19 cellular contexts compared by ENCODE assay signal in genomic region chr15:84765675-84766074, GRCh38. TPM values are rescaled to one million over a fixed set of nuclear protein-coding genes. Genes with fewer than 3 reads are reported as not detected.
DNase-seq lines count a peak whose midpoint lies in the region; ATAC-seq and TF ChIP-seq lines count a peak whose summit lies in the region.
"Had no signal": no experiment of that assay in that cellular context is flagged by ENCODE, and none has a peak within 500 bp of the region (broad histone marks: within the 10 kb centered on the region; RNA-seq: fewer than 3 reads in every experiment).

No MANE protein-coding gene starts in this region.

- POLR2A ChIA-PET in CD4-positive, alpha-beta T cell (lab: Charles Lee), result no interaction called here
- POLR2A ChIA-PET in activated CD4-positive, alpha-beta memory T cell treated with anti-CD3 and anti-CD28 coated beads, Interleukin-2, amount 10 ng/mL, durations not matched to agents 7 days and 5 days (lab: Charles Lee), result no interaction called here

- peaks cover 13% of the 10 kb centered on the region for H3K4me1 Mint-ChIP-seq in activated T-cell treated with anti-CD3 and anti-CD28 coated beads, Interleukin-2, amount 50 U/mL, for 24 hours (ENCODE audit: low read depth)
- peaks cover 25% of the 10 kb centered on the region for H3K4me1 Mint-ChIP-seq in activated T-cell treated with anti-CD3 and anti-CD28 coated beads, Interleukin-2, amount 50 U/mL, for 4 hours (ENCODE audit: low read depth)
- H3K4me1 Mint-ChIP-seq in CD4-positive, alpha-beta T cell (ENCODE audit: low read depth), result peaks cover 17% of the 10 kb centered on the region
- peaks cover 30% of the 10 kb centered on the region for H3K4me1 Mint-ChIP-seq in central memory CD8-positive, alpha-beta T cell
- peaks cover 28% of the 10 kb centered on the region for H3K4me1 Mint-ChIP-seq in activated CD4-positive, alpha-beta memory T cell treated with anti-CD3 and anti-CD28 coated beads, Interleukin-2, amount 10 ng/mL, durations not matched to agents 7 days and 5 days

- no peaks in the 10 kb centered on the region for H3K9me3 ChIP-seq in CD4-positive, alpha-beta T cell (ENCODE audit: control insufficient read depth, low read length)
- no peaks in the 10 kb centered on the region for H3K9me3 ChIP-seq in mucosa of descending colon
- H3K9me3 ChIP-seq: Caco-2, HAP-1 had no signal

- H3K27ac Mint-ChIP-seq in activated T-cell treated with anti-CD3 and anti-CD28 coated beads, Interleukin-2, amount 50 U/mL, for 24 hours, result peak overlapping the region; percentile 11
- peak overlapping the region; percentile 18 for H3K27ac Mint-ChIP-seq in CD4-positive, alpha-beta T cell
- H3K27ac Mint-ChIP-seq in central memory CD8-positive, alpha-beta T cell (ENCODE audit: low read depth), result peak overlapping the region; percentile 10
- H3K27ac Mint-ChIP-seq in activated CD4-positive, alpha-beta memory T cell treated with anti-CD3 and anti-CD28 coated beads, Interleukin-2, amount 10 ng/mL, durations not matched to agents 7 days and 5 days, result no peak overlapping the region

- ATAC-seq in activated T-cell treated with anti-CD3 and anti-CD28 coated beads, Interleukin-2, amount 50 U/mL, for 4 hours, result no peak
- ATAC-seq in CD4-positive, alpha-beta T cell (ENCODE audit: poor library complexity), result no peak
- no peak for ATAC-seq in central memory CD8-positive, alpha-beta T cell (replicated peaks; ENCODE audit: extremely low read depth, poor library complexity, severe bottlenecking)
- ATAC-seq in mucosa of descending colon, result peak; percentile 51
- ATAC-seq in GM21723 (IDR thresholded peaks at IDR 0.05; ENCODE audit: unreplicated experiment), result no peak
- ATAC-seq in GM18858 (IDR thresholded peaks at IDR 0.05; ENCODE audit: unreplicated experiment), result no peak
- ATAC-seq: CD8-positive, alpha-beta T cell; GM12878 had no signal

- DNase-seq in activated T-cell treated with anti-CD3 and anti-CD28 coated beads, Interleukin-2, amount 50 U/mL, for 24 hours, result no peak
- DNase-seq in activated T-cell treated with anti-CD3 and anti-CD28 coated beads, Interleukin-2, amount 50 U/mL, for 4 hours, result no peak
- no peak for DNase-seq in CD4-positive, alpha-beta T cell
- DNase-seq in central memory CD8-positive, alpha-beta T cell (ENCODE audit: low spot score in 2 of 2), result no peak
- DNase-seq in mucosa of descending colon, result peak in 1 of 3 donors; percentile 35
- no peak for DNase-seq in activated CD4-positive, alpha-beta memory T cell treated with anti-CD3 and anti-CD28 coated beads, Interleukin-2, amount 10 ng/mL, durations not matched to agents 7 days and 5 days
- DNase-seq: C1 segment of cervical spinal cord; Caco-2; CD8-positive, alpha-beta T cell; DMS 273 treated with DMSO at 0.1 percent for 48 hours; DMS79; EL; GDM1; GOT3; HFFc6 had no signal

- H3K27ac ChIP-seq in CD4-positive, alpha-beta T cell (ENCODE audit: low read depth, low read length), result no peak overlapping the region

- CTCF ChIA-PET in CD4-positive, alpha-beta T cell (lab: Charles Lee), result interaction anchor here (0.6 to 1.1 kb wide), 2 partner anchors 14 to 35 kb away, joined by 3 read pairs; no protein-coding TSS in a partner anchor
- CTCF ChIA-PET in activated CD4-positive, alpha-beta memory T cell treated with anti-CD3 and anti-CD28 coated beads, Interleukin-2, amount 10 ng/mL, durations not matched to agents 7 days and 5 days (lab: Charles Lee), result no interaction called here

- no peaks in the 10 kb centered on the region for H3K27me3 ChIP-seq in CD4-positive, alpha-beta T cell (ENCODE audit: control insufficient read depth, insufficient read depth, low read length)

- H3K4me3 ChIP-seq in mucosa of descending colon, result no peak overlapping the region
- H3K4me3 ChIP-seq: GM12878, HAP-1 had no signal

- H3K4me1 ChIP-seq in mucosa of descending colon (ENCODE audit: low read depth), result peaks cover 31% of the 10 kb centered on the region
- H3K4me1 ChIP-seq: HAP-1 had no signal

- H3K27me3 Mint-ChIP-seq in activated T-cell treated with anti-CD3 and anti-CD28 coated beads, Interleukin-2, amount 50 U/mL, for 24 hours, result no peaks in the 10 kb centered on the region
- no peaks in the 10 kb centered on the region for H3K27me3 Mint-ChIP-seq in activated T-cell treated with anti-CD3 and anti-CD28 coated beads, Interleukin-2, amount 50 U/mL, for 4 hours (ENCODE audit: low read depth)
- H3K27me3 Mint-ChIP-seq in CD4-positive, alpha-beta T cell, result no peaks in the 10 kb centered on the region
- H3K27me3 Mint-ChIP-seq in central memory CD8-positive, alpha-beta T cell, result no peaks in the 10 kb centered on the region
- no peaks in the 10 kb centered on the region for H3K27me3 Mint-ChIP-seq in activated CD4-positive, alpha-beta memory T cell treated with anti-CD3 and anti-CD28 coated beads, Interleukin-2, amount 10 ng/mL, durations not matched to agents 7 days and 5 days

- H3K36me3 Mint-ChIP-seq in activated T-cell treated with anti-CD3 and anti-CD28 coated beads, Interleukin-2, amount 50 U/mL, for 24 hours (ENCODE audit: low read depth), result peaks cover 62% of the 10 kb centered on the region
- H3K36me3 Mint-ChIP-seq in activated T-cell treated with anti-CD3 and anti-CD28 coated beads, Interleukin-2, amount 50 U/mL, for 4 hours (ENCODE audit: insufficient read depth), result peaks cover 22% of the 10 kb centered on the region
- peaks cover 55% of the 10 kb centered on the region for H3K36me3 Mint-ChIP-seq in CD4-positive, alpha-beta T cell (ENCODE audit: low read depth)
- H3K36me3 Mint-ChIP-seq in central memory CD8-positive, alpha-beta T cell (ENCODE audit: insufficient read depth), result peaks cover 26% of the 10 kb centered on the region
- peaks cover 50% of the 10 kb centered on the region for H3K36me3 Mint-ChIP-seq in activated CD4-positive, alpha-beta memory T cell treated with anti-CD3 and anti-CD28 coated beads, Interleukin-2, amount 10 ng/mL, durations not matched to agents 7 days and 5 days (ENCODE audit: low read depth)

- TF ChIP-seq CTCF in CD4-positive, alpha-beta T cell (IDR thresholded peaks at IDR 0.05), result no peak
- no peak for TF ChIP-seq CTCF in mucosa of descending colon (IDR thresholded peaks at IDR 0.05)

- no peaks in the 10 kb centered on the region for H3K9me3 Mint-ChIP-seq in activated T-cell treated with anti-CD3 and anti-CD28 coated beads, Interleukin-2, amount 50 U/mL, for 24 hours
- H3K9me3 Mint-ChIP-seq in activated T-cell treated with anti-CD3 and anti-CD28 coated beads, Interleukin-2, amount 50 U/mL, for 4 hours, result no peaks in the 10 kb centered on the region
- H3K9me3 Mint-ChIP-seq in CD4-positive, alpha-beta T cell, result no peaks in the 10 kb centered on the region
- no peaks in the 10 kb centered on the region for H3K9me3 Mint-ChIP-seq in central memory CD8-positive, alpha-beta T cell
- H3K9me3 Mint-ChIP-seq in activated CD4-positive, alpha-beta memory T cell treated with anti-CD3 and anti-CD28 coated beads, Interleukin-2, amount 10 ng/mL, durations not matched to agents 7 days and 5 days, result no peaks in the 10 kb centered on the region
- H3K9me3 Mint-ChIP-seq: CD8-positive, alpha-beta T cell; HFFc6 had no signal

- no peaks in the 10 kb centered on the region for H3K36me3 ChIP-seq in mucosa of descending colon (ENCODE audit: low read depth)

- H3K4me3 Mint-ChIP-seq in activated T-cell treated with anti-CD3 and anti-CD28 coated beads, Interleukin-2, amount 50 U/mL, for 24 hours, result no peak overlapping the region
- H3K4me3 Mint-ChIP-seq in activated T-cell treated with anti-CD3 and anti-CD28 coated beads, Interleukin-2, amount 50 U/mL, for 4 hours, result no peak overlapping the region
- no peak overlapping the region for H3K4me3 Mint-ChIP-seq in CD4-positive, alpha-beta T cell
- H3K4me3 Mint-ChIP-seq in central memory CD8-positive, alpha-beta T cell, result no peak overlapping the region
- no peak overlapping the region for H3K4me3 Mint-ChIP-seq in activated CD4-positive, alpha-beta memory T cell treated with anti-CD3 and anti-CD28 coated beads, Interleukin-2, amount 10 ng/mL, durations not matched to agents 7 days and 5 days
- H3K4me3 Mint-ChIP-seq: CD8-positive, alpha-beta T cell; HFFc6 had no signal

- intact Hi-C loops in CD4-positive, alpha-beta T cell (cut with DNase I, micrococcal nuclease), result no loop called here
- intact Hi-C loops in mucosa of descending colon (cut with DNase I, micrococcal nuclease), result no loop called here

RNA-seq across cellular contexts. Expression of gene ZNF592, which starts 17.3 kb away (rescaled TPM):
- total RNA-seq in activated T-cell treated with anti-CD3 and anti-CD28 coated beads, Interleukin-2, amount 50 U/mL, for 4 hours, result 10 to 100 TPM; 28.7 to 30.6 (median 30.5) TPM
- total RNA-seq in CD4-positive, alpha-beta T cell, result 10 to 100 TPM; 37.5 to 38.2 TPM
- total RNA-seq in mucosa of descending colon, result 10 to 100 TPM; 29.4 to 35.3 (median 33.4) TPM
- total RNA-seq in activated CD4-positive, alpha-beta memory T cell treated with anti-CD3 and anti-CD28 coated beads, Interleukin-2, amount 10 ng/mL, durations not matched to agents 7 days and 5 days, result 10 to 100 TPM; 36.6 to 38.0 TPM

RNA-seq across cellular contexts. Expression of gene SEC11A, which starts 49.7 kb away (rescaled TPM):
- 10 to 100 TPM; 72.3 to 82.9 (median 79.2) TPM for total RNA-seq in activated T-cell treated with anti-CD3 and anti-CD28 coated beads, Interleukin-2, amount 50 U/mL, for 4 hours
- 10 to 100 TPM; 44.1 to 47.0 TPM for total RNA-seq in CD4-positive, alpha-beta T cell
- 100 to 1,000 TPM; 112 to 143 (median 119) TPM for total RNA-seq in mucosa of descending colon
- 100 to 1,000 TPM; 132 to 139 TPM for total RNA-seq in activated CD4-positive, alpha-beta memory T cell treated with anti-CD3 and anti-CD28 coated beads, Interleukin-2, amount 10 ng/mL, durations not matched to agents 7 days and 5 days

RNA-seq across cellular contexts. Expression of gene ALPK3, which starts 51.5 kb away (rescaled TPM):
- total RNA-seq in activated T-cell treated with anti-CD3 and anti-CD28 coated beads, Interleukin-2, amount 50 U/mL, for 4 hours, result under 1 TPM; 0.05 to 0.13 (median 0.11) TPM
- under 1 TPM; 0.14 TPM for total RNA-seq in CD4-positive, alpha-beta T cell
- 10 to 100 TPM in 1 of 3 donors, 1 to 10 TPM in 2; 1.3 to 15.3 (median 1.9) TPM for total RNA-seq in mucosa of descending colon
- total RNA-seq in activated CD4-positive, alpha-beta memory T cell treated with anti-CD3 and anti-CD28 coated beads, Interleukin-2, amount 10 ng/mL, durations not matched to agents 7 days and 5 days, result under 1 TPM; 0.20 TPM
